ENCODE assay signal across 14 cellular contexts in genomic region chr3:194604837-194605236, GRCh38. TPM values are rescaled to one million over a fixed set of nuclear protein-coding genes. Genes with fewer than 3 reads are reported as not detected.
A peak's percentile ranks its signal among the peaks of the same experiment; 100 is the strongest.
DNase-seq lines count a peak whose midpoint lies in the region; ATAC-seq and TF ChIP-seq lines count a peak whose summit lies in the region.
"Had no signal": no experiment of that assay in that cellular context is flagged by ENCODE, and none has a peak within 500 bp of the region (broad histone marks: within the 10 kb centered on the region; RNA-seq: fewer than 3 reads in every experiment).

No MANE protein-coding gene starts in this region.

- H3K4me1 Mint-ChIP-seq in osteocyte (ENCODE audit: unreplicated experiment) (no peaks in the 10 kb centered on the region), T-cell (no peaks in the 10 kb centered on the region)
- H3K4me1 Mint-ChIP-seq: activated naive CD8-positive, alpha-beta T cell treated with anti-CD3 and anti-CD28 coated beads, Interleukin-2, amount 10 ng/mL, durations not matched to agents 7 days and 5 days; naive thymus-derived CD8-positive, alpha-beta T cell had no signal

- POLR2A ChIA-PET in T-cell (lab: Charles Lee) = no interaction called here

- H3K27me3 Mint-ChIP-seq in osteocyte (ENCODE audit: unreplicated experiment) (no peaks in the 10 kb centered on the region), T-cell (no peaks in the 10 kb centered on the region)
- H3K27me3 Mint-ChIP-seq: activated naive CD8-positive, alpha-beta T cell treated with anti-CD3 and anti-CD28 coated beads, Interleukin-2, amount 10 ng/mL, durations not matched to agents 7 days and 5 days; naive thymus-derived CD8-positive, alpha-beta T cell had no signal

- DNase-seq in GM12864 (ENCODE audit: low read depth) = no peak
- DNase-seq in cardiac fibroblast (ENCODE audit: low read depth in 2 of 2) = no peak
- no peak for DNase-seq in osteocyte (ENCODE audit: extremely low spot score, unreplicated experiment)
- no peak for DNase-seq in T-cell
- no peak for DNase-seq in pons (ENCODE audit: low spot score)
- DNase-seq: activated CD4-positive, CD25-positive, alpha-beta regulatory T cell; activated naive CD8-positive, alpha-beta T cell treated with anti-CD3 and anti-CD28 coated beads, Interleukin-2, amount 10 ng/mL, durations not matched to agents 7 days and 5 days; glutamatergic neuron; naive thymus-derived CD8-positive, alpha-beta T cell; NCI-H1105; NCI-H526; SIG-M5 had no signal

- CTCF ChIA-PET in T-cell (lab: Charles Lee) = no interaction called here

- H3K4me3 ChIP-seq in GM12864 (ENCODE audit: low read depth, low read length) (no peak overlapping the region), cardiac fibroblast (replicated peaks in 1 of 2; ENCODE audit: low read depth in 2 of 2, low read length in 2 of 2) (no peak overlapping the region)

- H3K27ac Mint-ChIP-seq in osteocyte (ENCODE audit: unreplicated experiment) (no peak overlapping the region), T-cell (no peak overlapping the region)
- H3K27ac Mint-ChIP-seq: activated naive CD8-positive, alpha-beta T cell treated with anti-CD3 and anti-CD28 coated beads, Interleukin-2, amount 10 ng/mL, durations not matched to agents 7 days and 5 days had no signal

- H3K4me3 Mint-ChIP-seq in osteocyte (ENCODE audit: unreplicated experiment) (no peak overlapping the region), T-cell (no peak overlapping the region)
- H3K4me3 Mint-ChIP-seq: activated naive CD8-positive, alpha-beta T cell treated with anti-CD3 and anti-CD28 coated beads, Interleukin-2, amount 10 ng/mL, durations not matched to agents 7 days and 5 days; naive thymus-derived CD8-positive, alpha-beta T cell had no signal

- TF ChIP-seq CTCF in GM12864 (IDR thresholded peaks at IDR 0.05; ENCODE audit: low read depth, low read length, missing control alignments) (peak; percentile 29), LNCAP (IDR thresholded peaks at IDR 0.05) (peak; percentile 9; the same call in 1 of the 2 replicates), cardiac fibroblast (IDR thresholded peaks at IDR 0.05; ENCODE audit: low read depth, low read length) (peak; percentile 59), osteocyte (IDR thresholded peaks at IDR 0.05) (peak; percentile 42)

- no peaks in the 10 kb centered on the region for H3K9me3 Mint-ChIP-seq in osteocyte (ENCODE audit: unreplicated experiment)
- no peaks in the 10 kb centered on the region for H3K9me3 Mint-ChIP-seq in T-cell
- H3K9me3 Mint-ChIP-seq: activated naive CD8-positive, alpha-beta T cell treated with anti-CD3 and anti-CD28 coated beads, Interleukin-2, amount 10 ng/mL, durations not matched to agents 7 days and 5 days; naive thymus-derived CD8-positive, alpha-beta T cell had no signal

- no peak for ATAC-seq in T-cell (replicated peaks in 1 of 4)
- ATAC-seq in HG03571 (IDR thresholded peaks at IDR 0.05; ENCODE audit: unreplicated experiment) = no peak
- ATAC-seq: naive thymus-derived CD8-positive, alpha-beta T cell had no signal

- H3K36me3 Mint-ChIP-seq in osteocyte (ENCODE audit: unreplicated experiment) = peaks cover 14% of the 10 kb centered on the region
- H3K36me3 Mint-ChIP-seq in T-cell = no peaks in the 10 kb centered on the region
- H3K36me3 Mint-ChIP-seq: activated naive CD8-positive, alpha-beta T cell treated with anti-CD3 and anti-CD28 coated beads, Interleukin-2, amount 10 ng/mL, durations not matched to agents 7 days and 5 days had no signal

RNA-seq across cellular contexts. Expression of gene TMEM44, which starts 28.4 kb away (rescaled TPM):
- total RNA-seq in osteocyte (27.9 and 34.2 TPM in 2 replicates), T-cell (1 to 10 TPM; 1.6 to 3.3 (median 2.3) TPM)

Comparison
In these comparisons a context has a peak if more than half of its experiments do, and no peak if none do; other contexts are left out.
1. CTCF ChIP-seq: peak in every context shown above with its lines; median percentile 59 in cardiac fibroblast; 42 in osteocyte; 29 in GM12864; 9 in LNCAP.